Comparison of ENCODE assay signal across 8 cellular contexts in genomic region chr1:165696625-165697100, GRCh38. TPM values are rescaled to one million over a fixed set of nuclear protein-coding genes. Genes with fewer than 3 reads are reported as not detected.
A peak's percentile ranks its signal among the peaks of the same experiment; 100 is the strongest.
DNase-seq lines count a peak whose midpoint lies in the region; ATAC-seq, FAIRE-seq and TF ChIP-seq lines count a peak whose summit lies in the region.

No MANE protein-coding gene starts in this region.

- TF ChIP-seq CTCF in Loucy (conservative IDR thresholded peaks at IDR 0.05; ENCODE audit: low read length): no peak
- no peak for TF ChIP-seq CTCF in GM12878 (IDR thresholded peaks at IDR 0.05 in 2 of 3, conservative IDR thresholded peaks at IDR 0.05 in 1 of 3; ENCODE audit: control insufficient read depth in 2 of 3, extremely low read depth in 1 of 3, insufficient read depth in 1 of 3, low read depth in 3 of 3, low read length in 3 of 3)
- peak in 1 of 3 experiments; percentile 7 for TF ChIP-seq CTCF in testis (IDR thresholded peaks at IDR 0.05)

- SMC1A ChIA-PET in GM12878 (lab: Charles Lee; ENCODE audit: uncharacterized antibody, unreplicated experiment): interaction anchor here (0.9 to 3.9 kb wide), 11 partner anchors 10 to 208 kb away, joined by 3 to 39 read pairs (median 4); partner anchors contain the start of gene TMCO1

- no peak for TF ChIP-seq EP300 in GM12878 (IDR thresholded peaks at IDR 0.05; ENCODE audit: borderline replicate concordance in 1 of 2, control insufficient read depth in 1 of 2, low read depth in 2 of 2, low read length in 2 of 2)

- H3K27ac ChIP-seq in GM12878 (ENCODE audit: control insufficient read depth, insufficient read depth) (no peak overlapping the region; the same call in 1 of the 2 replicates), testis (peak overlapping the region; percentile 41 to 94)

- TF ChIP-seq RAD21 in GM12878 (IDR thresholded peaks at IDR 0.05; ENCODE audit: insufficient read depth, low read depth, low read length): no peak

- H3K27me3 ChIP-seq in Loucy (ENCODE audit: insufficient read depth, low read length, poor library complexity, severe bottlenecking) (no peaks in the 10 kb centered on the region), GM12878 (replicated peaks in 1 of 2; ENCODE audit: control insufficient read depth in 2 of 2, insufficient read depth in 2 of 2, low read length in 1 of 2) (no peaks in the 10 kb centered on the region), testis (no peaks in the 10 kb centered on the region)

- H3K4me1 ChIP-seq in Loucy (ENCODE audit: insufficient read depth, low read length, poor library complexity, severe bottlenecking): peaks cover 35% of the 10 kb centered on the region
- no peaks in the 10 kb centered on the region; the same call in 1 of the 2 replicates for H3K4me1 ChIP-seq in GM12878 (ENCODE audit: control insufficient read depth, insufficient read depth, low read length)
- peaks cover 9% of the 10 kb centered on the region for H3K4me1 ChIP-seq in testis

- H3K9me3 ChIP-seq in Loucy (ENCODE audit: insufficient read depth, low read depth, low read length): no peaks in the 10 kb centered on the region
- peaks cover 2% of the 10 kb centered on the region; the same call in 1 of the 3 replicates for H3K9me3 ChIP-seq in GM12878 (replicated peaks; ENCODE audit: control insufficient read depth, insufficient read depth, low read length)
- H3K9me3 ChIP-seq in testis: no peaks in the 10 kb centered on the region

- in situ Hi-C loops in GM12878 (cut with MboI): no loop called here

- WGBS in GM12878 (ENCODE audit: insufficient coverage, insufficient replicate concordance, low lambda C conversion rate, missing lambda C conversion rate): 64% methylated on average over 2 of the region's 2 CpGs
- WGBS in testis, 2 donors: 5 to 10% methylated on average over 2 of the region's 2 CpGs

- POLR2A ChIA-PET in GM12878 (lab: Charles Lee): interaction anchor here (0.5 to 2.7 kb wide), 3 partner anchors 10 to 98 kb away, joined by 4 to 13 read pairs (median 4); no protein-coding TSS in a partner anchor

- no peak for ATAC-seq in GM12878
- ATAC-seq in HG03342 (IDR thresholded peaks at IDR 0.05; ENCODE audit: unreplicated experiment): no peak

- H3K4me3 ChIP-seq in Loucy (ENCODE audit: low read length, poor library complexity, severe bottlenecking) (peak overlapping the region; percentile 92), GM12878 (peak overlapping the region; percentile 73), testis (peak overlapping the region in 1 of 2 donors; percentile 88)

- H2AFZ ChIP-seq in Loucy (ENCODE audit: low read length): no peak overlapping the region
- no peak overlapping the region for H2AFZ ChIP-seq in GM12878 (ENCODE audit: control insufficient read depth, low read depth, low read length)

- no peaks in the 10 kb centered on the region for H3K9me2 ChIP-seq in Loucy (replicated peaks; ENCODE audit: low read depth, low read length)

- BruUV-seq in GM12878 (replicated peaks; lab: Mats Ljungman, UMichigan): no TSS peak

- H3K4me2 ChIP-seq in Loucy (ENCODE audit: low read depth, low read length, poor library complexity, severe bottlenecking) (peak overlapping the region; percentile 93), GM12878 (ENCODE audit: control insufficient read depth, insufficient read depth) (peak overlapping the region; percentile 79)

- RAD21 ChIA-PET in GM12878 (lab: Charles Lee; ENCODE audit: unreplicated experiment): interaction anchor here (0.6 to 2.8 kb wide), 5 partner anchors 11 to 303 kb away, joined by 3 to 24 read pairs (median 4); no protein-coding TSS in a partner anchor

- TF ChIP-seq POLR2A in GM12878 (IDR thresholded peaks at IDR 0.05; ENCODE audit: low read depth, low read length) (no peak), testis (IDR thresholded peaks at IDR 0.05) (no peak)

- peaks cover 42% of the 10 kb centered on the region for H3K79me2 ChIP-seq in Loucy (ENCODE audit: insufficient read depth, low read length)
- peaks cover 29% of the 10 kb centered on the region for H3K79me2 ChIP-seq in GM12878 (ENCODE audit: control insufficient read depth, insufficient read depth, low read length)

- FAIRE-seq in GM12878 (lab: Jason Lieb, UNC): no peak

- H3K36me3 ChIP-seq in Loucy (ENCODE audit: insufficient read depth, low read length) (no peaks in the 10 kb centered on the region), GM12878 (ENCODE audit: control insufficient read depth in 2 of 2, insufficient read depth in 2 of 2, low read length in 1 of 2) (peaks cover 0 to 3% of the 10 kb centered on the region in 2 experiments; a peak in 1 of 4 replicates), testis (ENCODE audit: low read depth, missing control alignments) (no peaks in the 10 kb centered on the region)

- CTCF ChIA-PET in GM12878 (lab: Yijun Ruan, JAX): interaction anchor here (1.3 to 3.5 kb wide), 14 partner anchors 10 to 226 kb away, joined by 3 to 50 read pairs (median 6); partner anchors contain the start of gene MGST3

- DNase-seq in CD1c-positive myeloid dendritic cell (ENCODE audit: extremely low spot score) (peak; percentile 18), GM12878 (ENCODE audit: low read depth, low spot score) (no peak), kidney tubule cell (ENCODE audit: low spot score) (peak; percentile 17), testis (peak; percentile 79), KG1 (lab: John Stamatoyannopoulos, UW) (no peak)
- no peak for DNase-seq in activated CD4-positive, CD25-positive, alpha-beta regulatory T cell treated with anti-CD3 and anti-CD28 coated beads, Interleukin-2, amount 50 U/mL, for 72 hours

- H4K20me1 ChIP-seq in Loucy (ENCODE audit: insufficient read depth, low read length, poor library complexity, severe bottlenecking) (peaks cover 22% of the 10 kb centered on the region), GM12878 (ENCODE audit: control insufficient read depth, insufficient read depth) (no peaks in the 10 kb centered on the region)

- H3K9ac ChIP-seq in Loucy (ENCODE audit: low read depth, low read length, poor library complexity, severe bottlenecking) (peak overlapping the region; percentile 81), GM12878 (ENCODE audit: control insufficient read depth, insufficient read depth, low read length) (peak overlapping the region; percentile 20; the same call in 1 of the 2 replicates)

- intact Hi-C loops in GM12878 (cut with micrococcal nuclease; ENCODE audit: unreplicated experiment): loop anchor here (2.0 to 5.0 kb wide), 2 partner anchors 64 to 96 kb away; partner anchors contain the start of gene MGST3
- intact Hi-C loops in testis (cut with DNase I; ENCODE audit: low total_unique reads): no loop called here

- peaks cover 9% of the 10 kb centered on the region for H3F3A ChIP-seq in Loucy (ENCODE audit: low read depth)

TF ChIP-seq in GM12878, 131 proteins besides CTCF, POLR2A, EP300 and RAD21:
- TF ChIP-seq BRCA1 (IDR thresholded peaks at IDR 0.05; ENCODE audit: low read depth, low read length) (no peak), SIN3A (IDR thresholded peaks at IDR 0.05; ENCODE audit: low read depth, low read length) (no peak), KDM1A (IDR thresholded peaks at IDR 0.05; ENCODE audit: borderline replicate concordance) (no peak), IKZF2 (IDR thresholded peaks at IDR 0.05) (peak in 1 of 2 experiments; percentile 42; a peak in 1 of 4 replicates), CHD1 (IDR thresholded peaks at IDR 0.05; ENCODE audit: low read depth, low read length) (no peak)

RNA-seq across cellular contexts. Expression of gene ALDH9A1, which starts 1.7 kb away (rescaled TPM):
- 14.6 and 21.1 TPM in 2 replicates for total RNA-seq in GM12878 (2013; cell fraction: nucleolus; rRNA removed)
- total RNA-seq in GM12878 (2014; rRNA removed) (28.7 and 34.5 TPM in 2 replicates), GM12878 (2014; rRNA removed; fragmentation: Illumina TruSeq; extraction: Trizol) (30.6 and 30.9 TPM in 2 replicates), GM12878 (2021) (34.4 and 37.0 TPM in 2 replicates), testis (100 to 1,000 TPM; 188 to 201 TPM)
- 22.9 TPM for polyA plus RNA-seq in GM12878 (2011; ENCODE audit: low read depth)
- polyA plus RNA-seq in GM12878 (2011; rRNA removed) (106 and 128 TPM in 2 replicates), GM12878 (2014; fragmentation: Illumina TruSeq; extraction: Trizol) (37.2 and 42.2 TPM in 2 replicates), GM12878 (2014; fragmentation: Nextera tagmentation; extraction: Ambion mirVana) (10 to 100 TPM; 25.7 to 35.6 TPM), GM12878 (2014; rRNA removed) (22.7 and 26.7 TPM in 2 replicates), GM12878 (2016; fragmentation: Nextera tagmentation; extraction: Ambion mirVana) (10 to 100 TPM; 49.1 to 51.5 TPM), testis (ENCODE audit: insufficient read depth, low read depth, low replicate concordance) (144 TPM)
- 36.1 and 36.4 TPM in 2 replicates for polyA plus RNA-seq in GM12878 (2011; cell fraction: cytosol; rRNA removed)
- 37.3 and 42.6 TPM in 2 replicates for polyA plus RNA-seq in GM12878 (2011; cell fraction: nucleus; rRNA removed)
- polyA plus RNA-seq in GM12878 (2012): 24.0 and 33.1 TPM in 2 replicates
- polyA minus RNA-seq in GM12878 (2011; rRNA and poly(A)+ RNA removed): 47.6 and 80.2 TPM in 2 replicates
- polyA minus RNA-seq in GM12878 (2011; cell fraction: cytosol; rRNA and poly(A)+ RNA removed): 21.8 and 35.5 TPM in 2 replicates
- polyA minus RNA-seq in GM12878 (2011; cell fraction: nucleus; rRNA and poly(A)+ RNA removed): 13.7 and 23.9 TPM in 2 replicates

Comparison
In these comparisons a context has a peak if more than half of its experiments do, and no peak if none do; other contexts are left out.
1. DNase-seq: peak in CD1c-positive myeloid dendritic cell (single experiment), kidney tubule cell (single experiment) and testis (single experiment); none in GM12878 (single experiment), KG1 (single experiment) and activated CD4-positive, CD25-positive, alpha-beta regulatory T cell treated with anti-CD3 and anti-CD28 coated beads, Interleukin-2, amount 50 U/mL, for 72 hours (single experiment).
2. RNA of gene ALDH9A1, which starts 1.7 kb away (total RNA-seq): 188 to 201 TPM in testis; 14.6 to 37.0 TPM in GM12878; every median in the first group is over 4 times any median in the second.